In the genomic region with DNA sequence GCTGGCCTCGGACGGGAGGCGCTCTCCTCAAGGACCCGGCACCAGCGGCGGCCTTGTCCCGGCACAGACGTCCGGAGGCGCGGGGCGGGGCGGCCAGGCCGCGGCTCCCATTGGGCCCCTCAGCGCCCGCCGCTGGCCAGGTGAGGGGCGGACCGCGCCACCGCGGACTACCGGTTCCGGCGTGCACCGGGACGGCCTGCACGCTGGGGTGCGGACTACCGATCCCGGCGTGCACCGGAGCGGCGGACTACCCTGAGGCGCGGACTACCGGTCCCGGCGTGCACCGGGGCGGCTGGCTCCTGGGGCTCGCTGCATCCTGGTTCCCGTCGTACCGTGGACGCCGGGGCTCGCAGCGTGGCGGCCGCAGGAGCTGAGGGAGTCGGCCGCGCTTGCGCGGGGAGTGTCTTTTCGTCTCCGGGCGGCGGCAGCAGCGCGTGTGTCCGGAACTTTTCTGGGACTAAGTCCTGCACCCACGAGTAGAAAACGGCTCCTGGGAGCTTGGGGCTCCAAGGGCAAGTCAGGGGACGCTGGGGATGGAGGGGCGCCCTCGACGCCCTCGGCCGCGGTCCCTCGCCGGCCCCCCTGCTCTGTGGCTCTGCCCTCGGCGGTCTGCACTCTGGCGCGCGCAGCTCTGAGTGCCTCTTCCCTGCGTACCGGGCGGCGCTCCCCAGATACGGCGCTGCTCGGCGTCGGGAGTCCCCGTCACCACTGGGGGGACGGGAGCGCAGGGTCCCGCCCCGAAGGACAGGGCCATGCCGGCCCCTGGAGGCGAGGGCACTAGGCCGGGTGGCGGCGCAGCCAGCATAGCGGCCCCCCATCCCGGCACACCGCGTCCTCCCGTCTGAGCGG, we compare ENCODE assay signal across 8 cellular contexts. TPM values are rescaled to one million over a fixed set of nuclear protein-coding genes. Genes with fewer than 3 reads are reported as not detected.
DNase-seq lines count a peak whose midpoint lies in the region; TF ChIP-seq lines count a peak whose summit lies in the region.

Gene LETM1, minus strand, starts transcription at position 86 of the 849 bp plus-strand sequence. CDS start 206 bp downstream, outside the sequence.

- DNase-seq in EL, result peak; percentile 88
- DNase-seq in GOT3 (lab: John Stamatoyannopoulos, UW), result peak; percentile 75
- DNase-seq in RWPE1 (ENCODE audit: low spot score), result peak; percentile 86
- peak; percentile 93 for DNase-seq in activated T-helper 2 cell treated with anti-CD3 and anti-CD28 coated beads, Interferon-gamma antibody, Interleukin-2, Interleukin-4, amounts not matched to agents 10 μg/mL and 5 μg/mL and 100 μg/mL, durations not matched to agents 14 hours and 24 hours and 36 hours (ENCODE audit: low spot score)
- peak; percentile 89 for DNase-seq in fibroblast of peridontal ligament (ENCODE audit: extremely low read depth)

- intact Hi-C loops in activated T-helper 2 cell treated with anti-CD3 and anti-CD28 coated beads, Interferon-gamma antibody, Interleukin-2, Interleukin-4, amounts not matched to agents 10 μg/mL and 5 μg/mL and 100 μg/mL, durations not matched to agents 14 hours and 24 hours and 36 hours (cut with micrococcal nuclease), result loop anchor here (1.0 to 2.0 kb wide), 4 partner anchors 14 to 563 kb away; partner anchors contain the start of genes CFAP99, SLBP and ZFYVE28

- H3K4me3 Mint-ChIP-seq in activated T-helper 2 cell treated with anti-CD3 and anti-CD28 coated beads, Interferon-gamma antibody, Interleukin-2, Interleukin-4, amounts not matched to agents 10 μg/mL and 5 μg/mL and 100 μg/mL, durations not matched to agents 14 hours and 24 hours and 36 hours (ENCODE audit: low read depth), result peak within 1 kb of the TSS; percentile 86
- peak within 1 kb of the TSS; percentile 86 to 92 (median 90) for H3K4me3 Mint-ChIP-seq in nephron
- H3K4me3 Mint-ChIP-seq in stimulated activated naive CD8-positive, alpha-beta T cell treated with anti-CD3 and anti-CD28 coated beads, Interleukin-15, Interleukin-2, amounts not matched to agents 100 ng/mL and 50 ng/mL, for 24 hours, result peak within 1 kb of the TSS; percentile 84

- peak within 1 kb of the TSS; percentile 89 for H3K27ac ChIP-seq in RWPE1

- H3K36me3 Mint-ChIP-seq in activated T-helper 2 cell treated with anti-CD3 and anti-CD28 coated beads, Interferon-gamma antibody, Interleukin-2, Interleukin-4, amounts not matched to agents 10 μg/mL and 5 μg/mL and 100 μg/mL, durations not matched to agents 14 hours and 24 hours and 36 hours (ENCODE audit: low read depth), result peaks cover 10% of the 10 kb centered on the region
- H3K36me3 Mint-ChIP-seq in nephron (ENCODE audit: low read depth), result no peaks in the 10 kb centered on the region
- H3K36me3 Mint-ChIP-seq in stimulated activated naive CD8-positive, alpha-beta T cell treated with anti-CD3 and anti-CD28 coated beads, Interleukin-15, Interleukin-2, amounts not matched to agents 100 ng/mL and 50 ng/mL, for 24 hours (ENCODE audit: low read depth), result peaks cover 14% of the 10 kb centered on the region

- H3K9me3 Mint-ChIP-seq in activated T-helper 2 cell treated with anti-CD3 and anti-CD28 coated beads, Interferon-gamma antibody, Interleukin-2, Interleukin-4, amounts not matched to agents 10 μg/mL and 5 μg/mL and 100 μg/mL, durations not matched to agents 14 hours and 24 hours and 36 hours, result no peaks in the 10 kb centered on the region
- no peaks in the 10 kb centered on the region for H3K9me3 Mint-ChIP-seq in nephron
- H3K9me3 Mint-ChIP-seq in stimulated activated naive CD8-positive, alpha-beta T cell treated with anti-CD3 and anti-CD28 coated beads, Interleukin-15, Interleukin-2, amounts not matched to agents 100 ng/mL and 50 ng/mL, for 24 hours, result no peaks in the 10 kb centered on the region

- POLR2A ChIA-PET in RWPE1 (lab: Yijun Ruan, JAX; ENCODE audit: low non-redundant PET), result interaction anchor here (0.6 kb wide), 1 partner anchor 8 kb away, joined by 4 read pairs; no protein-coding TSS in a partner anchor

- CTCF ChIA-PET in RWPE1 (lab: Yijun Ruan, JAX), result no interaction called here

- TF ChIP-seq CTCF in LNCAP (IDR thresholded peaks at IDR 0.05) (peak; percentile 19; the same call in 1 of the 2 replicates), RWPE1 (conservative IDR thresholded peaks at IDR 0.05; ENCODE audit: low read depth) (0 out of 2 replicates have a peak, but pooled peaks have one; percentile 8), nephron (IDR thresholded peaks at IDR 0.05; ENCODE audit: unreplicated experiment in 3 of 3) (no peak)

- no peaks in the 10 kb centered on the region for H3K27me3 Mint-ChIP-seq in activated T-helper 2 cell treated with anti-CD3 and anti-CD28 coated beads, Interferon-gamma antibody, Interleukin-2, Interleukin-4, amounts not matched to agents 10 μg/mL and 5 μg/mL and 100 μg/mL, durations not matched to agents 14 hours and 24 hours and 36 hours (ENCODE audit: low read depth)
- H3K27me3 Mint-ChIP-seq in nephron (ENCODE audit: low read depth), result peaks cover 6% of the 10 kb centered on the region
- H3K27me3 Mint-ChIP-seq in stimulated activated naive CD8-positive, alpha-beta T cell treated with anti-CD3 and anti-CD28 coated beads, Interleukin-15, Interleukin-2, amounts not matched to agents 100 ng/mL and 50 ng/mL, for 24 hours, result no peaks in the 10 kb centered on the region

- peaks cover 31% of the 10 kb centered on the region for H3K4me1 Mint-ChIP-seq in activated T-helper 2 cell treated with anti-CD3 and anti-CD28 coated beads, Interferon-gamma antibody, Interleukin-2, Interleukin-4, amounts not matched to agents 10 μg/mL and 5 μg/mL and 100 μg/mL, durations not matched to agents 14 hours and 24 hours and 36 hours (ENCODE audit: low read depth)
- H3K4me1 Mint-ChIP-seq in nephron, result peaks cover 20% of the 10 kb centered on the region
- peaks cover 41% of the 10 kb centered on the region for H3K4me1 Mint-ChIP-seq in stimulated activated naive CD8-positive, alpha-beta T cell treated with anti-CD3 and anti-CD28 coated beads, Interleukin-15, Interleukin-2, amounts not matched to agents 100 ng/mL and 50 ng/mL, for 24 hours (ENCODE audit: low read depth)

- peak within 1 kb of the TSS; percentile 70 for H3K27ac Mint-ChIP-seq in activated T-helper 2 cell treated with anti-CD3 and anti-CD28 coated beads, Interferon-gamma antibody, Interleukin-2, Interleukin-4, amounts not matched to agents 10 μg/mL and 5 μg/mL and 100 μg/mL, durations not matched to agents 14 hours and 24 hours and 36 hours
- peak within 1 kb of the TSS in 2 of 3 experiments; percentile 63 to 78 for H3K27ac Mint-ChIP-seq in nephron
- peak within 1 kb of the TSS; percentile 76 for H3K27ac Mint-ChIP-seq in stimulated activated naive CD8-positive, alpha-beta T cell treated with anti-CD3 and anti-CD28 coated beads, Interleukin-15, Interleukin-2, amounts not matched to agents 100 ng/mL and 50 ng/mL, for 24 hours

RNA-seq across cellular contexts. Expression of gene LETM1, which starts in this region (rescaled TPM):
- total RNA-seq in activated T-helper 2 cell treated with anti-CD3 and anti-CD28 coated beads, Interferon-gamma antibody, Interleukin-2, Interleukin-4, amounts not matched to agents 10 μg/mL and 5 μg/mL and 100 μg/mL, durations not matched to agents 14 hours and 24 hours and 36 hours, result 76.6 and 78.6 TPM in 2 replicates

Comparison
In these comparisons a context has a peak if more than half of its experiments do, and no peak if none do; other contexts are left out.
1. Peak in every context shown above with its lines: DNase-seq and H3K27ac ChIP-seq.
2. CTCF ChIP-seq: peak in LNCAP (single experiment) and RWPE1 (single experiment); none in nephron (0 of 3).